In the genomic region with DNA sequence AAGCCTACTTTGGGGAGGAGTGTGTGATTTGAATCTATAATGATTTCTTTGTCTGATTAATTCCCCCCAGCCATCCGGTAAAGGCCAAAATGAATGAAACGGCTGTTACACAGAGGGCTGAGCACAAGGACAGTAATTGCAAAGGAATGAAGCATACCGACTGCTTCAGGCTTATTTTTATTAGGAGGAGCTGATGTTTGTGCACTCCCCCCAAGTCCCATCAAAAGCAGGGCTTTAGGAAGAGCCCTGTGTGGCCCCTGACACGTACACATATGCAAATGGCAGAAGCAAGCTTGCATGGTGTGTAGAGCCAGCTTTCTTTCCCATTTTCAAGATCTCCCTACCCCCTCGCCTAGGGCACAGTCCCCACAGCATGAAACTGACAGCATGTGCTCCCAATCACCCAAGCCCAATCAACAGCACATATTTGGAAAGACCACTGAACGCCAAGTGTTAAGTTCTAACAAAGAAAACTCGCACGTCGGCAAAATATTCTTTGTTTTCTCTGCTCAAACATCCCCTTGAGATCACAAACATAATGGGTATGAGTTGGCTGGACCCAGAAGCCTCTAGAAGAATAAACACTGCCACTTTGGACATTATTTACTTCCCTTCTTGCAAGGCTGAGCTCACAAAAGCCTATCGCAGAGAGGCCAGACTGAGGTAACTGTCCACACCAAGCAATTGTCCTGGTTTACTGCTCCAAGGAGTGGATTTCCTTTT, we compare ENCODE assay signal across 9 cellular contexts.
A peak's percentile ranks its signal among the peaks of the same experiment; 100 is the strongest.
DNase-seq lines count a peak whose midpoint lies in the region; ATAC-seq, FAIRE-seq and TF ChIP-seq lines count a peak whose summit lies in the region.
"Had no signal": no experiment of that assay in that cellular context is flagged by ENCODE, and none has a peak within 500 bp of the region (broad histone marks: within the 10 kb centered on the region; RNA-seq: fewer than 3 reads in every experiment).

No MANE protein-coding gene starts in this region.

- DNase-seq in A172 (ENCODE audit: low spot score) (peak; percentile 74), RCC 7860 (ENCODE audit: low spot score) (peak; percentile 95), D721Med (ENCODE audit: insufficient read length, low spot score) (no peak), OCI-M2 (lab: John Stamatoyannopoulos, UW; ENCODE audit: unreplicated experiment) (no peak)
- no peak for DNase-seq in activated CD4-positive, alpha-beta T cell treated with anti-CD3 and anti-CD28 coated beads, Interleukin-2, amount 10 ng/mL, durations not matched to agents 7 days and 5 days
- DNase-seq: activated T-cell treated with anti-CD3 and anti-CD28 coated beads for 4 hours had no signal

- CTCF ChIA-PET in activated CD4-positive, alpha-beta T cell treated with anti-CD3 and anti-CD28 coated beads, Interleukin-2, amount 10 ng/mL, durations not matched to agents 7 days and 5 days (lab: Charles Lee) = no interaction called here

- H3K27me3 ChIP-seq in esophagus (ENCODE audit: control insufficient read depth in 1 of 2, insufficient read depth in 2 of 2, low read length in 2 of 2) (no peaks in the 10 kb centered on the region), muscle layer of duodenum (ENCODE audit: low read depth, low read length) (no peaks in the 10 kb centered on the region)

- TF ChIP-seq CTCF in D721Med (IDR thresholded peaks at IDR 0.05; ENCODE audit: insufficient read depth, missing control alignments) = no peak

- 53 to 61% methylated on average over 10 of the region's 10 CpGs for WGBS in esophagus, 2 donors

- H3K4me1 Mint-ChIP-seq in activated CD4-positive, alpha-beta T cell treated with anti-CD3 and anti-CD28 coated beads, Interleukin-2, amount 10 ng/mL, durations not matched to agents 7 days and 5 days = no peaks in the 10 kb centered on the region

- POLR2A ChIA-PET in activated CD4-positive, alpha-beta T cell treated with anti-CD3 and anti-CD28 coated beads, Interleukin-2, amount 10 ng/mL, durations not matched to agents 7 days and 5 days (lab: Charles Lee) = no interaction called here

- H3K36me3 ChIP-seq in esophagus (ENCODE audit: control insufficient read depth in 2 of 2, insufficient read depth in 2 of 2, low read length in 1 of 2) (no peaks in the 10 kb centered on the region), muscle layer of duodenum (ENCODE audit: control insufficient read depth in 1 of 2, insufficient read depth in 2 of 2, low read length in 2 of 2) (peaks cover 0 to 8% of the 10 kb centered on the region in 2 donors)

- H3K9me3 ChIP-seq in esophagus (ENCODE audit: control insufficient read depth in 2 of 2, insufficient read depth in 1 of 2, low read depth in 1 of 2, low read length in 1 of 2) = no peaks in the 10 kb centered on the region
- H3K9me3 ChIP-seq in muscle layer of duodenum (ENCODE audit: control insufficient read depth in 1 of 2, low read length in 2 of 2) = no peaks in the 10 kb centered on the region

- peak overlapping the region; percentile 11 to 24 for H3K27ac ChIP-seq in esophagus (ENCODE audit: low read depth in 2 of 2, low read length in 1 of 2)
- H3K27ac ChIP-seq in muscle layer of duodenum (ENCODE audit: low read length) = peak overlapping the region; percentile 60

- H3K4me1 ChIP-seq in esophagus (ENCODE audit: control insufficient read depth in 2 of 2, insufficient read depth in 2 of 2, low read length in 1 of 2) (peaks cover 0 to 2% of the 10 kb centered on the region in 2 donors), muscle layer of duodenum (ENCODE audit: control insufficient read depth in 1 of 2, insufficient read depth in 2 of 2, low read length in 2 of 2) (no peaks in the 10 kb centered on the region)

- no peak for ATAC-seq in GM18870 (IDR thresholded peaks at IDR 0.05; ENCODE audit: unreplicated experiment)

- H3K27ac Mint-ChIP-seq in activated CD4-positive, alpha-beta T cell treated with anti-CD3 and anti-CD28 coated beads, Interleukin-2, amount 10 ng/mL, durations not matched to agents 7 days and 5 days = no peak overlapping the region

- peaks cover 3% of the 10 kb centered on the region for H3K27me3 Mint-ChIP-seq in activated CD4-positive, alpha-beta T cell treated with anti-CD3 and anti-CD28 coated beads, Interleukin-2, amount 10 ng/mL, durations not matched to agents 7 days and 5 days

- no peak overlapping the region for H3K4me3 Mint-ChIP-seq in activated CD4-positive, alpha-beta T cell treated with anti-CD3 and anti-CD28 coated beads, Interleukin-2, amount 10 ng/mL, durations not matched to agents 7 days and 5 days

- H3K36me3 Mint-ChIP-seq in activated CD4-positive, alpha-beta T cell treated with anti-CD3 and anti-CD28 coated beads, Interleukin-2, amount 10 ng/mL, durations not matched to agents 7 days and 5 days (ENCODE audit: low read depth) = no peaks in the 10 kb centered on the region

- FAIRE-seq in RCC 7860 (lab: Jason Lieb, UNC) (no peak), D721Med (lab: Jason Lieb, UNC) (no peak)

- H3K4me3 ChIP-seq in esophagus (ENCODE audit: low read depth in 1 of 2, low read length in 2 of 2) (no peak overlapping the region), muscle layer of duodenum (ENCODE audit: low read depth in 1 of 2, low read length in 2 of 2) (no peak overlapping the region)

- H3K9me3 Mint-ChIP-seq in activated CD4-positive, alpha-beta T cell treated with anti-CD3 and anti-CD28 coated beads, Interleukin-2, amount 10 ng/mL, durations not matched to agents 7 days and 5 days = no peaks in the 10 kb centered on the region

Comparison
In these comparisons a context has a peak if more than half of its experiments do, and no peak if none do; other contexts are left out.
1. DNase-seq: peak in A172 (single experiment) and RCC 7860 (single experiment); none in activated CD4-positive, alpha-beta T cell treated with anti-CD3 and anti-CD28 coated beads, Interleukin-2, amount 10 ng/mL, durations not matched to agents 7 days and 5 days (single experiment), D721Med (single experiment) and OCI-M2 (single experiment).